8 cellular contexts compared by ENCODE assay signal in genomic region chr2:61426267-61426897, GRCh38. TPM values are rescaled to one million over a fixed set of nuclear protein-coding genes. Genes with fewer than 3 reads are reported as not detected.
DNase-seq lines count a peak whose midpoint lies in the region; FAIRE-seq and TF ChIP-seq lines count a peak whose summit lies in the region.

No MANE protein-coding gene starts in this region.

- no peaks in the 10 kb centered on the region; a peak in 2 of 7 replicates for H3K36me3 Mint-ChIP-seq in H9 (ENCODE audit: insufficient read depth in 1 of 3, low read depth in 3 of 3)
- peaks cover 2% of the 10 kb centered on the region for H3K36me3 Mint-ChIP-seq in activated CD4-positive, alpha-beta T cell treated with anti-CD3 and anti-CD28 coated beads, Interleukin-2, amount 10 ng/mL, durations not matched to agents 24 days and 14 days (ENCODE audit: low read depth)

- no peak overlapping the region for H2BK15ac ChIP-seq in H9 (ENCODE audit: low read depth, low read length)

- H3F3A ChIP-seq in Loucy (ENCODE audit: low read depth) (no peaks in the 10 kb centered on the region), neural cell (ENCODE audit: insufficient read depth, low read length, poor library complexity, severe bottlenecking) (no peaks in the 10 kb centered on the region)

- peaks cover 4% of the 10 kb centered on the region for H3K79me1 ChIP-seq in H9 (ENCODE audit: insufficient read depth, low read depth, low read length, poor library complexity, severe bottlenecking)

- no peak overlapping the region for H3K23ac ChIP-seq in H9 (ENCODE audit: insufficient read length, low read depth, low read length)

- H3K9me2 ChIP-seq in Loucy (replicated peaks; ENCODE audit: low read depth, low read length) = no peaks in the 10 kb centered on the region
- no peaks in the 10 kb centered on the region for H3K9me2 ChIP-seq in neural cell (ENCODE audit: insufficient read depth, low read length)

- no peak overlapping the region for H4K8ac ChIP-seq in H9 (replicated peaks; ENCODE audit: insufficient read length, low read depth, low read length)

- H3T11ph ChIP-seq in H9 (ENCODE audit: low read length) = no peak overlapping the region

- H2BK20ac ChIP-seq in H9 (ENCODE audit: low read depth, low read length, poor library complexity, severe bottlenecking) = no peak overlapping the region

- no peaks in the 10 kb centered on the region for H3K9me3 Mint-ChIP-seq in H9
- no peaks in the 10 kb centered on the region for H3K9me3 Mint-ChIP-seq in activated CD4-positive, alpha-beta T cell treated with anti-CD3 and anti-CD28 coated beads, Interleukin-2, amount 10 ng/mL, durations not matched to agents 24 days and 14 days

- H3K4me2 ChIP-seq in H9 (ENCODE audit: insufficient read depth, insufficient read length, low read length) (no peak overlapping the region), Loucy (ENCODE audit: low read depth, low read length, poor library complexity, severe bottlenecking) (no peak overlapping the region), neural cell (ENCODE audit: low read length) (no peak overlapping the region)

- no peak overlapping the region for H2BK5ac ChIP-seq in H9 (ENCODE audit: insufficient read length, low read length)

- no peak overlapping the region for H2BK12ac ChIP-seq in H9 (ENCODE audit: insufficient read length, low read depth, low read length)

- peaks cover 27 to 50% of the 10 kb centered on the region in 2 experiments for H3K4me1 Mint-ChIP-seq in H9
- H3K4me1 Mint-ChIP-seq in activated CD4-positive, alpha-beta T cell treated with anti-CD3 and anti-CD28 coated beads, Interleukin-2, amount 10 ng/mL, durations not matched to agents 24 days and 14 days = peaks cover 40% of the 10 kb centered on the region

- H3K56ac ChIP-seq in H9 (ENCODE audit: insufficient read length, low read depth, low read length) = no peak overlapping the region

- peak overlapping the region; percentile 28 to 79 (median 52); a peak in 4 of 7 replicates for H3K27ac Mint-ChIP-seq in H9
- H3K27ac Mint-ChIP-seq in activated CD4-positive, alpha-beta T cell treated with anti-CD3 and anti-CD28 coated beads, Interleukin-2, amount 10 ng/mL, durations not matched to agents 24 days and 14 days = peak overlapping the region; percentile 69

- no peaks in the 10 kb centered on the region for H3K23me2 ChIP-seq in H9 (ENCODE audit: insufficient read length, low read depth, low read length, poor library complexity, severe bottlenecking)

- no peak overlapping the region; a peak in 1 of 5 replicates for H3K4me3 Mint-ChIP-seq in H9
- H3K4me3 Mint-ChIP-seq in activated CD4-positive, alpha-beta T cell treated with anti-CD3 and anti-CD28 coated beads, Interleukin-2, amount 10 ng/mL, durations not matched to agents 24 days and 14 days = no peak overlapping the region

- peak; percentile 86 for DNase-seq in GM12865 (ENCODE audit: low read depth)
- peak; percentile 83 for DNase-seq in H9
- DNase-seq in activated CD4-positive, alpha-beta T cell treated with anti-CD3 and anti-CD28 coated beads, Interleukin-2, amount 10 ng/mL, durations not matched to agents 24 days and 14 days = peak; percentile 89
- peak; percentile 60 for DNase-seq in effector CD8-positive, alpha-beta T cell (lab: John Stamatoyannopoulos, UW)
- DNase-seq in urothelium cell line (ENCODE audit: low spot score) = peak; percentile 54
- DNase-seq in NCI-H1436 (lab: John Stamatoyannopoulos, UW) = no peak

- no peak overlapping the region for H2AK5ac ChIP-seq in H9 (ENCODE audit: insufficient read length, low read length)

- H4K20me1 ChIP-seq in H9 (ENCODE audit: control insufficient read depth, insufficient read depth, insufficient read length) = no peaks in the 10 kb centered on the region
- peaks cover 77% of the 10 kb centered on the region for H4K20me1 ChIP-seq in Loucy (ENCODE audit: insufficient read depth, low read length, poor library complexity, severe bottlenecking)
- H4K20me1 ChIP-seq in neural cell (ENCODE audit: insufficient read depth) = no peaks in the 10 kb centered on the region

- no peak overlapping the region for H3K9ac ChIP-seq in H9 (ENCODE audit: extremely low read depth, insufficient read length, low read length)
- H3K9ac ChIP-seq in Loucy (ENCODE audit: low read depth, low read length, poor library complexity, severe bottlenecking) = no peak overlapping the region
- H3K9ac ChIP-seq in neural cell (ENCODE audit: low read length) = no peak overlapping the region

- no peaks in the 10 kb centered on the region for H3K36me3 ChIP-seq in Loucy (ENCODE audit: insufficient read depth, low read length)
- no peaks in the 10 kb centered on the region for H3K36me3 ChIP-seq in neural cell (ENCODE audit: insufficient read depth, low read length)

- H3K27me3 ChIP-seq in H9 (ENCODE audit: insufficient read depth, low read length) (no peaks in the 10 kb centered on the region), Loucy (ENCODE audit: insufficient read depth, low read length, poor library complexity, severe bottlenecking) (no peaks in the 10 kb centered on the region), neural cell (ENCODE audit: insufficient read depth, low read depth, low read length) (no peaks in the 10 kb centered on the region)

- TF ChIP-seq EP300 in neural cell (conservative IDR thresholded peaks at IDR 0.05; ENCODE audit: poor library complexity, severe bottlenecking) = no peak

- H3K9me3 ChIP-seq in H9 (ENCODE audit: control insufficient read depth, low read depth, low read length) (no peaks in the 10 kb centered on the region), Loucy (ENCODE audit: insufficient read depth, low read depth, low read length) (no peaks in the 10 kb centered on the region), neural cell (ENCODE audit: low read length) (no peaks in the 10 kb centered on the region)

- intact Hi-C loops in activated CD4-positive, alpha-beta T cell treated with anti-CD3 and anti-CD28 coated beads, Interleukin-2, amount 10 ng/mL, durations not matched to agents 24 days and 14 days (cut with micrococcal nuclease) = loop anchor here (1.0 to 10.0 kb wide), 4 partner anchors 44 to 366 kb away; partner anchors contain the start of gene XPO1

- FAIRE-seq in urothelium cell line (lab: Jason Lieb, UNC) = peak; percentile 53

- TF ChIP-seq RAD21 in neural cell (conservative IDR thresholded peaks at IDR 0.05) = no peak

- H3K4me1 ChIP-seq in H9 (ENCODE audit: insufficient read depth, low read length) (peaks cover 6% of the 10 kb centered on the region; the same call in 1 of the 2 replicates), Loucy (ENCODE audit: insufficient read depth, low read length, poor library complexity, severe bottlenecking) (peaks cover 22% of the 10 kb centered on the region)

- no peaks in the 10 kb centered on the region for H3K27me3 Mint-ChIP-seq in H9 (ENCODE audit: low read depth)
- H3K27me3 Mint-ChIP-seq in activated CD4-positive, alpha-beta T cell treated with anti-CD3 and anti-CD28 coated beads, Interleukin-2, amount 10 ng/mL, durations not matched to agents 24 days and 14 days = no peaks in the 10 kb centered on the region

- no peak overlapping the region for H4K5ac ChIP-seq in H9 (ENCODE audit: insufficient read length, low read depth, low read length)

- H2AFZ ChIP-seq in H9 (ENCODE audit: low read length) (no peak overlapping the region), Loucy (ENCODE audit: low read length) (no peak overlapping the region), neural cell (ENCODE audit: low read depth, low read length) (no peak overlapping the region)

- no peak overlapping the region for H3K18ac ChIP-seq in H9 (ENCODE audit: insufficient read length, low read depth, low read length)

- H3K14ac ChIP-seq in H9 (ENCODE audit: insufficient read depth, low read length) = no peak overlapping the region

- no peak overlapping the region for H3K4ac ChIP-seq in H9 (ENCODE audit: low read depth, low read length)

- no peak overlapping the region for H3K27ac ChIP-seq in H9 (ENCODE audit: insufficient read length, low read depth, low read length)
- no peak overlapping the region for H3K27ac ChIP-seq in neural cell (ENCODE audit: low read length)

- H4K91ac ChIP-seq in H9 (ENCODE audit: insufficient read length, low read depth, low read length) = no peak overlapping the region

- TF ChIP-seq CTCF in GM12865 (IDR thresholded peaks at IDR 0.05; ENCODE audit: insufficient read depth, low read depth, low read length, missing control alignments) (peak; percentile 89), H9 (conservative IDR thresholded peaks at IDR 0.05) (peak; percentile 82), Loucy (conservative IDR thresholded peaks at IDR 0.05; ENCODE audit: low read length) (peak; percentile 81), neural cell (IDR thresholded peaks at IDR 0.05; ENCODE audit: poor library complexity, severe bottlenecking) (peak; percentile 25)

- no CpG with 5 or more reads among the region's 6 CpGs for WGBS in H9 (ENCODE audit: extremely low coverage, insufficient read length, low lambda C conversion rate)

- H3K4me3 ChIP-seq in GM12865 (ENCODE audit: low read depth, low read length) = no peak overlapping the region
- H3K4me3 ChIP-seq in Loucy (ENCODE audit: low read length, poor library complexity, severe bottlenecking) = no peak overlapping the region
- no peak overlapping the region for H3K4me3 ChIP-seq in neural cell (ENCODE audit: low read length)

- H3K79me2 ChIP-seq in H9 (ENCODE audit: insufficient read depth, low read length) = peaks cover 46% of the 10 kb centered on the region; the same call in 1 of the 2 replicates
- peaks cover 98% of the 10 kb centered on the region for H3K79me2 ChIP-seq in Loucy (ENCODE audit: insufficient read depth, low read length)
- peaks cover 56% of the 10 kb centered on the region for H3K79me2 ChIP-seq in neural cell (replicated peaks; ENCODE audit: insufficient read depth, low read length)

- H2BK120ac ChIP-seq in H9 (ENCODE audit: low read depth, low read length, poor library complexity, severe bottlenecking) = no peak overlapping the region

TF ChIP-seq in neural cell, 6 proteins besides CTCF, POLR2A, EP300 and RAD21 (continues in another document):
- TF ChIP-seq SMC3 (conservative IDR thresholded peaks at IDR 0.05; ENCODE audit: poor library complexity) = no peak
- TF ChIP-seq POLR2AphosphoS5 (IDR thresholded peaks at IDR 0.05) = no peak
- TF ChIP-seq MXI1 (conservative IDR thresholded peaks at IDR 0.05; ENCODE audit: poor library complexity, severe bottlenecking) = no peak
- no peak for TF ChIP-seq TAF1 (IDR thresholded peaks at IDR 0.05; ENCODE audit: low read depth)

RNA-seq across cellular contexts. Expression of gene USP34, which starts 44.5 kb away (rescaled TPM):
- 84.3 and 93.9 TPM in 2 replicates for total RNA-seq in H9 (2021)
- 84.3 and 93.8 TPM in 2 replicates for total RNA-seq in activated CD4-positive, alpha-beta T cell treated with anti-CD3 and anti-CD28 coated beads, Interleukin-2, amount 10 ng/mL, durations not matched to agents 24 days and 14 days
- 80.9 and 87.9 TPM in 2 replicates for polyA plus RNA-seq in neural cell
- polyA minus RNA-seq in neural cell = 223 and 276 TPM in 2 replicates

Comparison
In these comparisons a context has a peak if more than half of its experiments do, and no peak if none do; other contexts are left out.
1. CTCF ChIP-seq: peak in every context shown above with its lines; median percentile 89 in GM12865; 82 in H9; 81 in Loucy; 25 in neural cell.